In the genomic region with DNA sequence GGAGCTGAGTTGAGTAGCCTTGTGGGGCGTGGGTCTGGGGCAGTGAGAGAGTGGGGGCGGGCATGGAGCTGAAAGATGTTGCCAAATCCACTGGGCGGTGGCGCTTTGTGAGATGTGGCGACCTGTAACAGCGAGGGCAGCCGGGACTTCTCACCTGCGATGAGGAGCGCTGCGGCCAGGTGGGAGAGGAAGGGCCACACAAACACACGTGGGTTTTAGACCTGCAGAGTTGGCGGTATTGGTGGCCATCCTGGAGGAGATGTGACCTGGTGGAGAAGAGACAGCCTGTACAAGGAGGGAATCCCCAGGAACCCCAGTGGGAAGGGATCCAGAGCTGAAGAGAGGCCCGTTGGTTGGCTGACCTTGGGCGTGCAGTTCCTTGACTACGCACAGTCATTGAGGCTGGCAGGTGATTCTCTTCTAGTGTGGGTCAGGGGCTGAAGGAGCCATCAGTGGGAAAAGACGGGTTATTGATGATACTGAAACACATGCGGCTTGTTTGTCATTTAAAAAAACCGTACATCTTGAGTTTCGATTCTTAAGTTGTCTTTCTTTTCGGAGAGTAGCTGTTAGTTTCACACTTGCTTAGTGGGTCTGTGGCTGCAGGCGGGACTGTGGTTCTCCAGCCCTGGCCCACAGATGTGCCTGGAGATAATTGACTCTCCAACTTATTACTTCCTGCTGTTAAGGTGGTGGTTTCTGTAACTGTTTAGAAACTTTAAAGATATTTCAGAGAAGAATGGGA, we compare ENCODE assay signal across 8 cellular contexts. TPM values are rescaled to one million over a fixed set of nuclear protein-coding genes. Genes with fewer than 3 reads are reported as not detected.
DNase-seq lines count a peak whose midpoint lies in the region; ATAC-seq and TF ChIP-seq lines count a peak whose summit lies in the region.

No MANE protein-coding gene starts in this region.

- H3K36me3 ChIP-seq in Panc1 (ENCODE audit: control insufficient read depth, insufficient read depth, low read length) (no peaks in the 10 kb centered on the region), uterus (no peaks in the 10 kb centered on the region)

- peak overlapping the region; percentile 69 for H3K4me3 Mint-ChIP-seq in activated naive CD8-positive, alpha-beta T cell treated with anti-CD3 and anti-CD28 coated beads, Interleukin-2, amount 50 U/mL, for 24 hours

- peaks cover 9% of the 10 kb centered on the region for H3K4me1 ChIP-seq in Panc1 (ENCODE audit: control insufficient read depth, insufficient read depth, low read length)
- peaks cover 0 to 7% of the 10 kb centered on the region in 2 donors for H3K4me1 ChIP-seq in uterus

- TF ChIP-seq POLR2A in uterus (IDR thresholded peaks at IDR 0.05) = no peak

- peak overlapping the region; percentile 82 for H3K27ac Mint-ChIP-seq in activated naive CD8-positive, alpha-beta T cell treated with anti-CD3 and anti-CD28 coated beads, Interleukin-2, amount 50 U/mL, for 24 hours

- in situ Hi-C loops in Panc1 (cut with HindIII; ENCODE audit: low pct_unique_long_range_greater_than_20kb, low sequenced_read_pairs) = no loop called here

- POLR2A ChIA-PET in Panc1 (lab: Charles Lee) = no interaction called here

- H3K9me3 Mint-ChIP-seq in activated naive CD8-positive, alpha-beta T cell treated with anti-CD3 and anti-CD28 coated beads, Interleukin-2, amount 50 U/mL, for 24 hours = no peaks in the 10 kb centered on the region

- no peaks in the 10 kb centered on the region for H3K27me3 ChIP-seq in Panc1 (ENCODE audit: control insufficient read depth, insufficient read depth, low read length)
- no peaks in the 10 kb centered on the region for H3K27me3 ChIP-seq in uterus

- no peak overlapping the region for H3K4me3 ChIP-seq in Panc1 (ENCODE audit: low read depth in 2 of 2, low read length in 2 of 2)
- H3K4me3 ChIP-seq in uterus = no peak overlapping the region

- H3K9me3 ChIP-seq in Panc1 (ENCODE audit: control insufficient read depth, insufficient read depth, low read depth, low read length) (no peaks in the 10 kb centered on the region), uterus (no peaks in the 10 kb centered on the region)

- CTCF ChIA-PET in Panc1 (lab: Charles Lee) = interaction anchor here (0.5 kb wide), 1 partner anchor 282 kb away, joined by 3 read pairs; no protein-coding TSS in a partner anchor

- H3K27me3 Mint-ChIP-seq in activated naive CD8-positive, alpha-beta T cell treated with anti-CD3 and anti-CD28 coated beads, Interleukin-2, amount 50 U/mL, for 24 hours = no peaks in the 10 kb centered on the region

- H3K27ac ChIP-seq in Panc1 (ENCODE audit: low read length) (no peak overlapping the region), uterus (no peak overlapping the region)

- intact Hi-C loops in Panc1 (cut with micrococcal nuclease; ENCODE audit: unreplicated experiment) = no loop called here
- intact Hi-C loops in posterior vena cava (cut with DNase I) = loop anchor here in 1 of 2 donors (5.0 kb wide), 1 partner anchor 407 kb away; no protein-coding TSS in a partner anchor
- intact Hi-C loops in uterus (cut with DNase I; ENCODE audit: low total_unique reads) = no loop called here

- H3K36me3 Mint-ChIP-seq in activated naive CD8-positive, alpha-beta T cell treated with anti-CD3 and anti-CD28 coated beads, Interleukin-2, amount 50 U/mL, for 24 hours (ENCODE audit: low read depth) = no peaks in the 10 kb centered on the region

- TF ChIP-seq CTCF in Panc1 (IDR thresholded peaks at IDR 0.05) (no peak), uterus (IDR thresholded peaks at IDR 0.05) (no peak)

- ATAC-seq in GM18520 (IDR thresholded peaks at IDR 0.05; ENCODE audit: unreplicated experiment) (peak; percentile 28), HG02798 (IDR thresholded peaks at IDR 0.05; ENCODE audit: poor library complexity, unreplicated experiment) (peak; percentile 48), Panc1 (no peak)
- peak; percentile 80 for ATAC-seq in activated naive CD8-positive, alpha-beta T cell treated with anti-CD3 and anti-CD28 coated beads, Interleukin-2, amount 50 U/mL, for 24 hours

- TSS peak; percentile 71 for BruUV-seq in Panc1 (replicated peaks; lab: Mats Ljungman, UMichigan)

- peaks cover 61% of the 10 kb centered on the region for H3K4me1 Mint-ChIP-seq in activated naive CD8-positive, alpha-beta T cell treated with anti-CD3 and anti-CD28 coated beads, Interleukin-2, amount 50 U/mL, for 24 hours

- no peak for DNase-seq in Panc1 (ENCODE audit: low read depth, low spot score)
- DNase-seq in activated naive CD8-positive, alpha-beta T cell treated with anti-CD3 and anti-CD28 coated beads, Interleukin-2, amount 50 U/mL, for 24 hours = peak; percentile 71
- peak; percentile 44 for DNase-seq in stimulated activated CD8-positive, alpha-beta memory T cell treated with anti-CD3 and anti-CD28 coated beads, Interleukin-4, amount 100 ng/mL, for 24 hours (ENCODE audit: low read depth)
- DNase-seq in effector CD8-positive, alpha-beta T cell (lab: John Stamatoyannopoulos, UW) = no peak
- DNase-seq in posterior vena cava (ENCODE audit: low spot score) = no peak
- DNase-seq in uterus = no peak

RNA-seq across cellular contexts. Expression of a gene that starts 2.4 kb away (rescaled TPM):
- total RNA-seq in Panc1 (2021; ENCODE audit: unreplicated experiment) (48.3 TPM), posterior vena cava (10 to 100 TPM; 21.4 to 28.3 TPM), uterus (10 to 100 TPM in 1 of 4 donors, 1 to 10 TPM in 3; 5.6 to 30.5 (median 8.3) TPM)
- polyA plus RNA-seq in Panc1 (2012; ENCODE audit: insufficient read length) = 62.4 TPM

RNA-seq across cellular contexts. Expression of a gene that starts 51.1 kb away (rescaled TPM):
- 432 TPM for total RNA-seq in Panc1 (2021; ENCODE audit: unreplicated experiment)
- polyA plus RNA-seq in Panc1 (2012; ENCODE audit: insufficient read length) = 349 TPM
- total RNA-seq in posterior vena cava = 10 to 100 TPM; 78.1 to 90.1 TPM
- 100 to 1,000 TPM in 2 of 4 donors, 10 to 100 TPM in 2; 67.6 to 155 (median 95.2) TPM for total RNA-seq in uterus

Comparison
In these comparisons a context has a peak if more than half of its experiments do, and no peak if none do; other contexts are left out.
1. DNase-seq: peak in activated naive CD8-positive, alpha-beta T cell treated with anti-CD3 and anti-CD28 coated beads, Interleukin-2, amount 50 U/mL, for 24 hours (single experiment) and stimulated activated CD8-positive, alpha-beta memory T cell treated with anti-CD3 and anti-CD28 coated beads, Interleukin-4, amount 100 ng/mL, for 24 hours (single experiment); none in Panc1 (single experiment), effector CD8-positive, alpha-beta T cell (single experiment), posterior vena cava (single experiment) and uterus (0 of 2).